25 cellular contexts compared by ENCODE assay signal in genomic region chr3:166201476-166201875, GRCh38.
A peak's percentile ranks its signal among the peaks of the same experiment; 100 is the strongest.
DNase-seq lines count a peak whose midpoint lies in the region; ATAC-seq and TF ChIP-seq lines count a peak whose summit lies in the region.
"Had no signal": no experiment of that assay in that cellular context is flagged by ENCODE, and none has a peak within 500 bp of the region (broad histone marks: within the 10 kb centered on the region; RNA-seq: fewer than 3 reads in every experiment).

No MANE protein-coding gene starts in this region.

- H3K9ac ChIP-seq in endodermal cell (ENCODE audit: extremely low read depth, low read length, poor library complexity, severe bottlenecking): no peak overlapping the region
- H3K9ac ChIP-seq: BLaER1 had no signal

- H3K27me3 Mint-ChIP-seq in endodermal cell (ENCODE audit: insufficient read depth): no peaks in the 10 kb centered on the region
- H3K27me3 Mint-ChIP-seq: CD4-positive, alpha-beta memory T cell; CD4-positive, CD25-positive, alpha-beta regulatory T cell; CD8-positive, alpha-beta memory T cell had no signal

- H3K36me3 Mint-ChIP-seq in endodermal cell (ENCODE audit: low read depth): no peaks in the 10 kb centered on the region
- H3K36me3 Mint-ChIP-seq: CD14-positive monocyte; CD4-positive, alpha-beta memory T cell; CD4-positive, CD25-positive, alpha-beta regulatory T cell; CD8-positive, alpha-beta memory T cell had no signal

- no peaks in the 10 kb centered on the region for H3K9me3 Mint-ChIP-seq in endodermal cell

- H3K4me3 ChIP-seq in endodermal cell (ENCODE audit: low read length): no peak overlapping the region
- H3K4me3 ChIP-seq: BLaER1, GM12878 had no signal

- WGBS in endodermal cell (ENCODE audit: insufficient coverage in 1 of 2, insufficient read length in 1 of 2), 2 experiments: 71 to 83% methylated on average over 1 to 3 of the region's 3 CpGs

- H3K4me1 Mint-ChIP-seq in endodermal cell: no peaks in the 10 kb centered on the region
- H3K4me1 Mint-ChIP-seq: CD14-positive monocyte; CD4-positive, alpha-beta memory T cell; CD4-positive, CD25-positive, alpha-beta regulatory T cell; CD8-positive, alpha-beta memory T cell had no signal

- no peak overlapping the region for H3K27ac Mint-ChIP-seq in endodermal cell
- H3K27ac Mint-ChIP-seq: CD14-positive monocyte; CD4-positive, alpha-beta memory T cell; CD4-positive, CD25-positive, alpha-beta regulatory T cell; CD8-positive, alpha-beta memory T cell had no signal

- no peak for ATAC-seq in GM18502 (IDR thresholded peaks at IDR 0.05; ENCODE audit: poor library complexity, unreplicated experiment)
- ATAC-seq in GM19467 (IDR thresholded peaks at IDR 0.05; ENCODE audit: unreplicated experiment): no peak
- ATAC-seq: GM12878 had no signal

- no peak for TF ChIP-seq CTCF in endodermal cell (conservative IDR thresholded peaks at IDR 0.05)

- TF ChIP-seq POLR2A in erythroblast (IDR thresholded peaks at IDR 0.05; ENCODE audit: low read length): no peak

- no peak overlapping the region for H3K4me3 Mint-ChIP-seq in endodermal cell
- H3K4me3 Mint-ChIP-seq: CD14-positive monocyte; CD4-positive, alpha-beta memory T cell; CD4-positive, CD25-positive, alpha-beta regulatory T cell; CD8-positive, alpha-beta memory T cell had no signal

- no peaks in the 10 kb centered on the region for H3K9me3 ChIP-seq in endodermal cell (ENCODE audit: control insufficient read depth, low read length)
- H3K9me3 ChIP-seq: BE2C, BLaER1 had no signal

- no peaks in the 10 kb centered on the region for H3K4me1 ChIP-seq in endodermal cell (ENCODE audit: control insufficient read depth, insufficient read depth, low read length)
- H3K4me1 ChIP-seq: BE2C, BLaER1 had no signal

- DNase-seq in NCI-H69 (lab: John Stamatoyannopoulos, UW) (peak; percentile 63), RPMI8226 (peak; percentile 15), endodermal cell (peak; percentile 35), erythroblast (lab: John Stamatoyannopoulos, UW) (no peak), NCI-H748 treated with DMSO at 0.1 percent for 48 hours (lab: John Stamatoyannopoulos, UW) (no peak)
- DNase-seq: 8988T; ACHN; BE2C; C1 segment of cervical spinal cord; CD4-positive, alpha-beta memory T cell; CD4-positive, CD25-positive, alpha-beta regulatory T cell; CD8-positive, alpha-beta memory T cell; COR-L47; DMS 273 treated with DMSO at 0.1 percent for 48 hours; DMS153; DMS53; DMS79; DND-41; EL; GDM1 had no signal

- H3K27ac ChIP-seq in endodermal cell (ENCODE audit: low read depth, low read length): no peak overlapping the region
- H3K27ac ChIP-seq: BLaER1 had no signal

- H3K27me3 ChIP-seq in endodermal cell (ENCODE audit: control insufficient read depth, insufficient read depth, low read length, poor library complexity, severe bottlenecking): no peaks in the 10 kb centered on the region
- H3K27me3 ChIP-seq: BE2C, BLaER1 had no signal

- H3K36me3 ChIP-seq in endodermal cell (ENCODE audit: control insufficient read depth, insufficient read depth, low read length): no peaks in the 10 kb centered on the region
- H3K36me3 ChIP-seq: BE2C, BLaER1 had no signal

Comparison
In these comparisons a context has a peak if more than half of its experiments do, and no peak if none do; other contexts are left out.
1. DNase-seq: peak in NCI-H69 (single experiment), RPMI8226 (single experiment) and endodermal cell (single experiment); none in erythroblast (0 of 2) and NCI-H748 treated with DMSO at 0.1 percent for 48 hours (single experiment).